8 cellular contexts compared by ENCODE assay signal in genomic region chr6:154448448-154449096, GRCh38.
DNase-seq lines count a peak whose midpoint lies in the region; ATAC-seq and TF ChIP-seq lines count a peak whose summit lies in the region.

No MANE protein-coding gene starts in this region.

- 61 to 71% (median 65%) methylated on average over 11 of the region's 11 CpGs for WGBS in adrenal gland, 4 donors

- H3K9me3 ChIP-seq in adrenal gland (replicated peaks in 1 of 3) = no peaks in the 10 kb centered on the region

- H3K27ac Mint-ChIP-seq in activated naive CD8-positive, alpha-beta T cell treated with anti-CD3 and anti-CD28 coated beads for 36 hours = no peak overlapping the region

- H3K4me3 Mint-ChIP-seq in activated naive CD8-positive, alpha-beta T cell treated with anti-CD3 and anti-CD28 coated beads for 36 hours = no peak overlapping the region

- no peak overlapping the region for H3K27ac ChIP-seq in adrenal gland

- no peak for TF ChIP-seq CTCF in GM13976 (IDR thresholded peaks at IDR 0.05; ENCODE audit: borderline replicate concordance, control extremely low read depth, extremely low read depth, insufficient read depth, missing control alignments)
- TF ChIP-seq CTCF in adrenal gland (IDR thresholded peaks at IDR 0.05) = peak in 3 of 6 experiments; percentile 18 to 28 (median 22)

- H3K27me3 Mint-ChIP-seq in activated naive CD8-positive, alpha-beta T cell treated with anti-CD3 and anti-CD28 coated beads for 36 hours = no peaks in the 10 kb centered on the region

- H3K4me3 ChIP-seq in adrenal gland = no peak overlapping the region

- H3K36me3 Mint-ChIP-seq in activated naive CD8-positive, alpha-beta T cell treated with anti-CD3 and anti-CD28 coated beads for 36 hours = no peaks in the 10 kb centered on the region

- intact Hi-C loops in adrenal gland (cut with DNase I) = no loop called here

- no peaks in the 10 kb centered on the region for H3K36me3 ChIP-seq in adrenal gland (replicated peaks in 1 of 2)

- DNase-seq in Daoy (ENCODE audit: low read depth) (peak; percentile 87), NCI-H226 (peak; percentile 82), fibroblast of peridontal ligament (ENCODE audit: extremely low read depth) (peak; percentile 94), pons (ENCODE audit: low spot score) (peak; percentile 73), GM13976 (ENCODE audit: low spot score) (no peak), adrenal gland (no peak)
- no peak for DNase-seq in activated naive CD8-positive, alpha-beta T cell treated with anti-CD3 and anti-CD28 coated beads for 36 hours

- no peaks in the 10 kb centered on the region for H3K4me1 Mint-ChIP-seq in activated naive CD8-positive, alpha-beta T cell treated with anti-CD3 and anti-CD28 coated beads for 36 hours

- H3K9me3 Mint-ChIP-seq in activated naive CD8-positive, alpha-beta T cell treated with anti-CD3 and anti-CD28 coated beads for 36 hours = no peaks in the 10 kb centered on the region

- no peaks in the 10 kb centered on the region for H3K27me3 ChIP-seq in adrenal gland

- TF ChIP-seq POLR2A in adrenal gland (IDR thresholded peaks at IDR 0.05) = no peak

- in situ Hi-C loops in GM13976 (cut with MboI; ENCODE audit: low sequenced_read_pairs, unreplicated experiment) = no loop called here

- no peak for ATAC-seq in HG02973 (IDR thresholded peaks at IDR 0.05; ENCODE audit: unreplicated experiment)

- H3K4me1 ChIP-seq in adrenal gland (replicated peaks in 1 of 2) = peaks cover 0 to 9% of the 10 kb centered on the region in 2 donors

Comparison
In these comparisons a context has a peak if more than half of its experiments do, and no peak if none do; other contexts are left out.
1. DNase-seq: peak in Daoy (single experiment), NCI-H226 (single experiment), fibroblast of peridontal ligament (single experiment) and pons (single experiment); none in GM13976 (single experiment), adrenal gland (0 of 7) and activated naive CD8-positive, alpha-beta T cell treated with anti-CD3 and anti-CD28 coated beads for 36 hours (single experiment).